Comparison of ENCODE assay signal across 11 cellular contexts in the genomic region with DNA sequence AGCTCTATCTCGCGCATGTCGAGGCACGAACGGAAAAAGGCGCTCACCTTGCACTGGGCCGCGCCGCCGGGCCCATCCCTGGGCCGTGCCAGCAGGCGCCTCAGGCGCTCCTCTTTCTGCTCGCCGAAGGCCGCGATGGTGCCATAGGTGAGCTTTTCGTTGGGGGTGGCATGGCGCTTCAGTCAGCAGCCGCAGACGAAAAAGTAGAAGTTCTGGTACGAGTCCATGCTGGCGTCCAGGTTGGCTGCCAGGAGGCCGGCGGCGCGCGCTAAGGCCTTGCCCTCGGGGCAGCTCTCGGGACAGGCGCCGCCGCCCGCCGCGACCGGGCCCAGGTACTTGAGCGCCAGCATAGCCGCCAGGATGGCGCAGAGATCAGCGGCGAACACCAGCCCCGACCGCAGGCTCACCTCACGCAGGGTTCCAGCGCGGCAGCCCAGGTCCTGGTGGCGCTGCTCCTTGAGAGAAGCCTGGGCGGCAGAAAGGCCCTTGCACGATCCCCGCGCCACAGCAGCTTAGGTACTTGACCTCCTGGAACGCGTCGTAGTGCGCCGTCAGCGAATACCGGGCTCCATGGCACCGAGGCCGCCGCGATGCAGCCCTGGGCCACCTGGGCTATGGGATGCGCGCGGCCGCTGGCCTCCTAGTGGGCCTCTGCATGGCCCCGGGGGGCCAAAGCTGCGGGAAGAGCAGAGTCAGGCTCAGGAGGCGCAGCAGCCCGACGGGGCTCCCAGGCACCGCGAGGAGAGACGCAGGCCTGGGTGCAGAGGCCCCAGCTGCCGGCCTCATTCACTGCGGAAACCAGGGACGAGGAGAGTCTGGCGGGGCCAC. TPM values are rescaled to one million over a fixed set of nuclear protein-coding genes. Genes with fewer than 3 reads are reported as not detected.
DNase-seq lines count a peak whose midpoint lies in the region; ATAC-seq, FAIRE-seq and TF ChIP-seq lines count a peak whose summit lies in the region.
"Had no signal": no experiment of that assay in that cellular context is flagged by ENCODE, and none has a peak within 500 bp of the region (broad histone marks: within the 10 kb centered on the region; RNA-seq: fewer than 3 reads in every experiment).

No MANE protein-coding gene starts in this region.

- peak; percentile 23 for DNase-seq in GM13977 (ENCODE audit: low spot score)
- no peak for DNase-seq in T-helper 17 cell
- no peak for DNase-seq in iPS DF 6.9 (ENCODE audit: low read depth, low spot score)
- DNase-seq in urothelium cell line (ENCODE audit: low spot score) = no peak
- no peak for DNase-seq in NCI-H82 (lab: John Stamatoyannopoulos, UW)

- ATAC-seq in T-helper 17 cell (no peak), HG02885 (IDR thresholded peaks at IDR 0.05; ENCODE audit: poor library complexity, unreplicated experiment) (no peak)

- no peak overlapping the region for H3K27ac ChIP-seq in iPS DF 6.9 (ENCODE audit: low read length)

- no peak for FAIRE-seq in urothelium cell line (lab: Jason Lieb, UNC)
- FAIRE-seq: GM12892, K562 had no signal

- no peak overlapping the region for H3K9ac ChIP-seq in skeletal muscle satellite cell (ENCODE audit: low read depth, low read length)

- peaks cover 7% of the 10 kb centered on the region for H3K4me1 Mint-ChIP-seq in T-helper 17 cell

- H3K27me3 Mint-ChIP-seq in T-helper 17 cell = peaks cover 51% of the 10 kb centered on the region

- TF ChIP-seq CTCF in GM13977 (IDR thresholded peaks at IDR 0.05; ENCODE audit: extremely low read depth, insufficient read depth, missing control alignments) = no peak

- H3K9me3 ChIP-seq in T-helper 17 cell (ENCODE audit: control insufficient read depth, low read length, poor library complexity, severe bottlenecking) (no peaks in the 10 kb centered on the region), iPS DF 6.9 (ENCODE audit: control insufficient read depth, insufficient read depth, low read length) (no peaks in the 10 kb centered on the region), skeletal muscle satellite cell (replicated peaks; ENCODE audit: low read length) (peaks cover 7% of the 10 kb centered on the region)

- no CpG with 5 or more reads among the region's 79 CpGs for WGBS in iPS DF 6.9 (ENCODE audit: insufficient coverage, insufficient read length)

- H3K4me1 ChIP-seq in iPS DF 6.9 (ENCODE audit: control insufficient read depth, insufficient read depth, low read length) = peaks cover 15% of the 10 kb centered on the region
- no peaks in the 10 kb centered on the region for H3K4me1 ChIP-seq in skeletal muscle satellite cell (ENCODE audit: control insufficient read depth, insufficient read depth, low read length)

- in situ Hi-C loops in GM13977 (cut with MboI; ENCODE audit: low pct_unique_long_range_greater_than_20kb, low sequenced_read_pairs, unreplicated experiment) = loop anchor here (10.0 kb wide), 1 partner anchor 515 kb away; no protein-coding TSS in a partner anchor

- H3K27ac Mint-ChIP-seq in T-helper 17 cell = no peak overlapping the region

- peaks cover 3% of the 10 kb centered on the region for H3K36me3 Mint-ChIP-seq in T-helper 17 cell (ENCODE audit: low read depth)

- peak overlapping the region; percentile 78 for H3K4me3 Mint-ChIP-seq in T-helper 17 cell

- peaks cover 27% of the 10 kb centered on the region for H3K36me3 ChIP-seq in iPS DF 6.9 (ENCODE audit: control insufficient read depth, insufficient read depth, low read length)
- H3K36me3 ChIP-seq in skeletal muscle satellite cell (ENCODE audit: insufficient read depth, low read length) = no peaks in the 10 kb centered on the region
- H3K36me3 ChIP-seq: HAP-1 had no signal

- H3K4me2 ChIP-seq in skeletal muscle satellite cell (ENCODE audit: low read length) = peak overlapping the region; percentile 74

- H3K4me3 ChIP-seq in iPS DF 6.9 (ENCODE audit: low read length) (peak overlapping the region; percentile 60; the same call in 1 of the 2 replicates), skeletal muscle satellite cell (ENCODE audit: low read length) (peak overlapping the region; percentile 49)
- H3K4me3 ChIP-seq: K562 had no signal

- peaks cover 27% of the 10 kb centered on the region for H3K27me3 ChIP-seq in iPS DF 6.9 (ENCODE audit: control insufficient read depth, insufficient read depth, low read length)
- H3K27me3 ChIP-seq in skeletal muscle satellite cell (ENCODE audit: control insufficient read depth, insufficient read depth, low read length) = peaks cover 86% of the 10 kb centered on the region

RNA-seq across cellular contexts. Expression of a gene that starts 12.8 kb away (rescaled TPM):
- total RNA-seq in T-helper 17 cell = not detected
- not detected in 2 replicates for total RNA-seq in skeletal muscle satellite cell (2012; rRNA removed)
- total RNA-seq: dermis blood vessel endothelial cell, K562 had no signal

RNA-seq across cellular contexts. Expression of a gene that starts 36.5 kb away (rescaled TPM):
- total RNA-seq in T-helper 17 cell = not detected
- not detected in 2 replicates for total RNA-seq in skeletal muscle satellite cell (2012; rRNA removed)
- total RNA-seq: dermis blood vessel endothelial cell, K562 had no signal

RNA-seq across cellular contexts. Expression of a gene that starts 40.9 kb away (rescaled TPM):
- under 1 TPM; 0.29 to 0.45 TPM for total RNA-seq in T-helper 17 cell
- total RNA-seq in skeletal muscle satellite cell (2012; rRNA removed) = not detected in 2 replicates
- total RNA-seq: dermis blood vessel endothelial cell, K562 had no signal
